ENCODE assay signal across 27 cellular contexts in genomic region chr12:108738165-108738564, GRCh38.
"Had no signal": no experiment of that assay in that cellular context is flagged by ENCODE, and none has a peak within 500 bp of the region (broad histone marks: within the 10 kb centered on the region; RNA-seq: fewer than 3 reads in every experiment).

No MANE protein-coding gene starts in this region.

- DNase-seq: activated CD4-positive, alpha-beta T cell treated with anti-CD3 and anti-CD28 coated beads for 1 hour; activated CD8-positive, alpha-beta memory T cell treated with anti-CD3 and anti-CD28 coated beads for 24 hours; activated effector memory CD4-positive, alpha-beta T cell treated with Interleukin-2 at 50 U/mL for 16 hours; activated naive CD4-positive, alpha-beta T cell treated with Interleukin-2 at 50 U/mL for 16 hours; cerebellar nuclear complex; dorsolateral prefrontal cortex; effector memory CD4-positive, alpha-beta T cell; erythroblast; head of caudate nucleus; hippocampal formation; kidney; left colon; mammary epithelial cell; posterior cingulate gyrus; right cardiac atrium; spleen; stimulated activated naive CD8-positive, alpha-beta T cell treated with anti-CD3 and anti-CD28 coated beads, Interleukin-15, Interleukin-2, amounts not matched to agents 100 U/mL and 50 U/mL, for 24 hours; T-helper 17 cell; T1000; uterus had no signal

- H3K27me3 Mint-ChIP-seq: brain had no signal

- ATAC-seq: left colon; right cardiac atrium; stimulated activated naive CD8-positive, alpha-beta T cell treated with anti-CD3 and anti-CD28 coated beads, Interleukin-15, Interleukin-2, amounts not matched to agents 100 U/mL and 50 U/mL, for 24 hours; T-helper 17 cell had no signal

- H3K27ac Mint-ChIP-seq: activated naive CD8-positive, alpha-beta T cell; brain; nephron; T-helper 17 cell had no signal

- H3K4me3 Mint-ChIP-seq: activated naive CD8-positive, alpha-beta T cell; brain; nephron; T-helper 17 cell had no signal

- H3K36me3 Mint-ChIP-seq: activated naive CD8-positive, alpha-beta T cell had no signal

- H3K4me3 ChIP-seq: ascending aorta, cardiac muscle cell, coronary artery, dorsolateral prefrontal cortex, spleen, thoracic aorta, uterus had no signal
